20 cellular contexts compared by ENCODE assay signal in the genomic region with DNA sequence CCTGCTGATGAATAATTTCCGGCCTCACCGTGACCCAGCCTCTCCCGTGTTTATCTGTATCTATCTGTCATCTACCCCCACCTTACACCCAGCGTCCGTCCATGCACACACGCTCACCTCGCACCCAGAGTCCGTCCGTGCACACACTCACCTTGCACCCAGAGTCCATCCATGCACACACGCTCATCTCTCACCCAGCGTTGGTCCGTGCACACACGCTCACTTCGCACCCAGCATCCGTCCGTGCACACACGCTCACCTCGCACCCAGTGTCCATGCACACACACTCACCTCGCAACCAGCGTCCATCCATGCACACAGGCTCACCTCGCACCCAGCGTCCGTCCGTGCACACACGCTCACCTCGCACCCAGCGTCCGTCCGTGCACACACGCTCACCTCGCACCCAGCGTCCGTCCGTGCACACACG. TPM values are rescaled to one million over a fixed set of nuclear protein-coding genes. Genes with fewer than 3 reads are reported as not detected.
DNase-seq lines count a peak whose midpoint lies in the region; ATAC-seq and TF ChIP-seq lines count a peak whose summit lies in the region.
"Had no signal": no experiment of that assay in that cellular context is flagged by ENCODE, and none has a peak within 500 bp of the region (broad histone marks: within the 10 kb centered on the region; RNA-seq: fewer than 3 reads in every experiment).

No MANE protein-coding gene starts in this region.

- no peak overlapping the region for H2BK5ac ChIP-seq in neuronal stem cell (ENCODE audit: low read length)

- peak overlapping the region; percentile 13 for H2BK15ac ChIP-seq in neuronal stem cell (ENCODE audit: low read length)

- DNase-seq in left ventricle myocardium inferior (peak; percentile 10), heart right ventricle (no peak), endothelial cell (ENCODE audit: low spot score) (no peak), neuronal stem cell (ENCODE audit: low spot score) (no peak), upper lobe of right lung (peak; percentile 36), COLO829 (ENCODE audit: low spot score) (no peak)
- DNase-seq: CD4-positive, alpha-beta T cell; HFFc6; MG63; NCI-H1092 treated with DMSO at 0.1 percent for 48 hours; NCI-H1694; NCI-H2107; NCI-H446; NCI-H748 treated with DMSO at 0.1 percent for 48 hours; SHP77 had no signal

- 91 to 92% methylated on average over 29 to 31 of the region's 35 CpGs for WGBS in heart right ventricle, 2 donors
- WGBS in neuronal stem cell (ENCODE audit: extremely low coverage in 2 of 2, insufficient read length in 2 of 2, insufficient replicate concordance in 1 of 2), 2 donors: no CpG with 5 or more reads among the region's 35 CpGs

- H2BK120ac ChIP-seq in neuronal stem cell (ENCODE audit: low read depth, low read length): no peak overlapping the region

- peak overlapping the region; percentile 58 for H3K14ac ChIP-seq in neuronal stem cell (ENCODE audit: low read length)

- ATAC-seq in heart right ventricle (no peak), upper lobe of right lung (no peak), GM21717 (IDR thresholded peaks at IDR 0.05; ENCODE audit: unreplicated experiment) (no peak), GM21786 (IDR thresholded peaks at IDR 0.05; ENCODE audit: unreplicated experiment) (no peak)
- ATAC-seq: GM23338, HepG2, Panc1 had no signal

- intact Hi-C loops in left ventricle myocardium inferior (cut with micrococcal nuclease) (no loop called here), heart right ventricle (cut with DNase I) (loop anchor here in 1 of 10 donors (5.0 kb wide), 1 partner anchor 37 kb away; no protein-coding TSS in a partner anchor), upper lobe of right lung (cut with DNase I) (no loop called here)

- no peak overlapping the region for H4K8ac ChIP-seq in neuronal stem cell (ENCODE audit: low read depth, low read length)

- H3K4me3 Mint-ChIP-seq in endothelial cell (ENCODE audit: unreplicated experiment): peak overlapping the region; percentile 7
- H3K4me3 Mint-ChIP-seq: CD4-positive, alpha-beta T cell; GM23338; HFFc6 had no signal

- H3K4me3 ChIP-seq in left ventricle myocardium inferior (no peak overlapping the region), heart right ventricle (no peak overlapping the region), neuronal stem cell (ENCODE audit: low read length in 2 of 2) (peak overlapping the region in 1 of 2 donors; percentile 62), upper lobe of right lung (no peak overlapping the region)
- H3K4me3 ChIP-seq: GM23338, MG63 had no signal

- no peak overlapping the region for H3K4me2 ChIP-seq in neuronal stem cell (ENCODE audit: insufficient read depth, low read length, poor library complexity, severe bottlenecking)
- H3K4me2 ChIP-seq: GM23338 had no signal

- H2AFZ ChIP-seq in neuronal stem cell (ENCODE audit: low read length): no peak overlapping the region
- H2AFZ ChIP-seq: GM23338 had no signal

- peak overlapping the region; percentile 68 for H2AK5ac ChIP-seq in neuronal stem cell (ENCODE audit: low read depth, low read length)

- H3K9me3 ChIP-seq in left ventricle myocardium inferior (replicated peaks) (peaks cover 5% of the 10 kb centered on the region), heart right ventricle (peaks cover 0 to 12% (median 0%) of the 10 kb centered on the region in 11 donors), neuronal stem cell (replicated peaks in 1 of 2; ENCODE audit: control insufficient read depth in 2 of 2, insufficient read depth in 1 of 2, low read depth in 1 of 2, low read length in 2 of 2) (peaks cover 0 to 25% of the 10 kb centered on the region in 2 donors), upper lobe of right lung (no peaks in the 10 kb centered on the region)
- H3K9me3 ChIP-seq: MG63 had no signal

- H3K4ac ChIP-seq in neuronal stem cell (ENCODE audit: low read length): peak overlapping the region; percentile 26

- no peaks in the 10 kb centered on the region for H3K9me3 Mint-ChIP-seq in endothelial cell (ENCODE audit: unreplicated experiment)
- H3K9me3 Mint-ChIP-seq: CD4-positive, alpha-beta T cell; HFFc6 had no signal

- H3K27me3 Mint-ChIP-seq in endothelial cell (ENCODE audit: unreplicated experiment): peaks cover 14% of the 10 kb centered on the region

- peak overlapping the region; percentile 93 for H2BK12ac ChIP-seq in neuronal stem cell (ENCODE audit: low read length)

- H3K4me1 Mint-ChIP-seq in endothelial cell (ENCODE audit: unreplicated experiment): peaks cover 13% of the 10 kb centered on the region

- peak overlapping the region; percentile 78 for H3K9ac ChIP-seq in neuronal stem cell (ENCODE audit: low read depth, low read length, poor library complexity)

- H3K27ac Mint-ChIP-seq in endothelial cell (ENCODE audit: unreplicated experiment): no peak overlapping the region
- H3K27ac Mint-ChIP-seq: CD4-positive, alpha-beta T cell had no signal

- H3K4me1 ChIP-seq in left ventricle myocardium inferior (peaks cover 3% of the 10 kb centered on the region), heart right ventricle (no peaks in the 10 kb centered on the region), neuronal stem cell (ENCODE audit: control insufficient read depth in 2 of 2, insufficient read depth in 1 of 2, low read depth in 1 of 2, low read length in 2 of 2) (peaks cover 4 to 12% of the 10 kb centered on the region in 2 donors), upper lobe of right lung (no peaks in the 10 kb centered on the region)

- H3K79me1 ChIP-seq in neuronal stem cell (ENCODE audit: low read depth, low read length): peaks cover 2% of the 10 kb centered on the region

- H3K27ac ChIP-seq in left ventricle myocardium inferior (replicated peaks) (no peak overlapping the region), heart right ventricle (no peak overlapping the region), neuronal stem cell (replicated peaks; ENCODE audit: low read length) (no peak overlapping the region), upper lobe of right lung (no peak overlapping the region)

- TF ChIP-seq CTCF in left ventricle myocardium inferior (IDR thresholded peaks at IDR 0.05; ENCODE audit: borderline replicate concordance) (no peak), heart right ventricle (IDR thresholded peaks at IDR 0.05) (no peak), endothelial cell (IDR thresholded peaks at IDR 0.05; ENCODE audit: unreplicated experiment) (no peak), upper lobe of right lung (IDR thresholded peaks at IDR 0.05) (no peak)

- H3K36me3 ChIP-seq in left ventricle myocardium inferior (no peaks in the 10 kb centered on the region), heart right ventricle (no peaks in the 10 kb centered on the region), neuronal stem cell (replicated peaks in 1 of 2; ENCODE audit: control insufficient read depth in 2 of 2, insufficient read depth in 2 of 2, low read length in 2 of 2) (peaks cover 0 to 3% of the 10 kb centered on the region in 2 donors), upper lobe of right lung (no peaks in the 10 kb centered on the region)
- H3K36me3 ChIP-seq: MG63 had no signal

- no peak overlapping the region for H3K23ac ChIP-seq in neuronal stem cell (ENCODE audit: low read depth, low read length, poor library complexity)

- H3K36me3 Mint-ChIP-seq in endothelial cell (ENCODE audit: low read depth, unreplicated experiment): peaks cover 5% of the 10 kb centered on the region

- H3K27me3 ChIP-seq in left ventricle myocardium inferior (ENCODE audit: low read depth) (no peaks in the 10 kb centered on the region), heart right ventricle (no peaks in the 10 kb centered on the region), neuronal stem cell (ENCODE audit: control insufficient read depth in 3 of 3, insufficient read depth in 3 of 3, low read depth in 1 of 3, low read length in 3 of 3) (peaks cover 0 to 76% (median 18%) of the 10 kb centered on the region in 3 experiments), upper lobe of right lung (no peaks in the 10 kb centered on the region)
- H3K27me3 ChIP-seq: MG63 had no signal

- no peak overlapping the region for H4K91ac ChIP-seq in neuronal stem cell (ENCODE audit: low read depth, low read length, poor library complexity)

- peak overlapping the region; percentile 31 for H3K18ac ChIP-seq in neuronal stem cell (ENCODE audit: low read length)

RNA-seq across cellular contexts. Expression of a gene that starts 25.0 kb away (rescaled TPM):
- total RNA-seq in left ventricle myocardium inferior: 66.5 TPM
- total RNA-seq in heart right ventricle: 10 to 100 TPM; 33.7 to 87.1 (median 48.8) TPM
- polyA plus RNA-seq in heart right ventricle: 10 to 100 TPM; 63.1 to 70.6 TPM
- 61.1 TPM for total RNA-seq in endothelial cell (ENCODE audit: unreplicated experiment)
- polyA plus RNA-seq in neuronal stem cell (2013, experiment 1 of 2): 42.5 TPM
- polyA plus RNA-seq in neuronal stem cell (2013, experiment 2 of 2): 42.1 TPM
- total RNA-seq in upper lobe of right lung: 60.4 TPM

Comparison
In these comparisons a context has a peak if more than half of its experiments do, and no peak if none do; other contexts are left out.
1. DNase-seq: peak in left ventricle myocardium inferior (single experiment) and upper lobe of right lung (single experiment); none in heart right ventricle (0 of 2), endothelial cell (single experiment), neuronal stem cell (single experiment) and COLO829 (single experiment).